Comparison of ENCODE assay signal across 27 cellular contexts in genomic region chr4:8179771-8180170, GRCh38. TPM values are rescaled to one million over a fixed set of nuclear protein-coding genes. Genes with fewer than 3 reads are reported as not detected.
"Had no signal": no experiment of that assay in that cellular context is flagged by ENCODE, and none has a peak within 500 bp of the region (broad histone marks: within the 10 kb centered on the region; RNA-seq: fewer than 3 reads in every experiment).

No MANE protein-coding gene starts in this region.

- H3K79me2 ChIP-seq: parathyroid adenoma had no signal

- H3K4me1 ChIP-seq: parathyroid adenoma had no signal

- ATAC-seq: heart right ventricle; natural killer cell; sciatic nerve; stimulated activated naive CD8-positive, alpha-beta T cell treated with anti-CD3 and anti-CD28 coated beads, Interleukin-15, amount 100 ng/mL, for 72 hours had no signal

- H3K27me3 ChIP-seq: esophagus squamous epithelium, heart right ventricle, neutrophil, suprapubic skin, transverse colon, vagina had no signal

- H3K4me2 ChIP-seq: smooth muscle cell had no signal

- H3K27me3 Mint-ChIP-seq: memory B cell; stimulated activated naive CD8-positive, alpha-beta T cell treated with anti-CD3 and anti-CD28 coated beads, Interleukin-15, amount 100 ng/mL, for 72 hours had no signal

- H3K36me3 Mint-ChIP-seq: memory B cell, natural killer cell had no signal

- H3K9me3 Mint-ChIP-seq: memory B cell; natural killer cell; stimulated activated naive CD8-positive, alpha-beta T cell treated with anti-CD3 and anti-CD28 coated beads, Interleukin-15, amount 100 ng/mL, for 72 hours had no signal

- H2AFZ ChIP-seq: parathyroid adenoma had no signal

- H3K4me3 ChIP-seq: coronary artery, esophagus squamous epithelium, heart right ventricle, lung, smooth muscle cell, suprapubic skin, transverse colon, vagina had no signal

- DNase-seq: dermis blood vessel endothelial cell; effector memory CD4-positive, alpha-beta T cell; esophagus squamous epithelium; foreskin melanocyte; glutamatergic neuron; heart right ventricle; hippocampal formation; natural killer cell; stimulated activated CD4-positive, alpha-beta T cell treated with anti-CD3 and anti-CD28 coated beads, Interleukin-12 subunit alpha, Interleukin-12 subunit beta, amount 100 ng/mL, for 4 hours; stimulated activated CD4-positive, alpha-beta T cell treated with anti-CD3 and anti-CD28 coated beads, Interleukin-1b, Interleukin-23, amount 100 ng/mL, for 48 hours; stimulated activated CD4-positive, alpha-beta T cell treated with anti-CD3 and anti-CD28 coated beads, Interleukin-4, amount 100 ng/mL, for 1 hour; stimulated activated CD8-positive, alpha-beta memory T cell treated with anti-CD3 and anti-CD28 coated beads, Interleukin-4, amount 100 ng/mL, for 48 hours; stimulated activated naive CD4-positive, alpha-beta T cell; stimulated activated naive CD8-positive, alpha-beta T cell treated with anti-CD3 and anti-CD28 coated beads, Interleukin-15, amount 100 ng/mL, for 72 hours; transverse colon had no signal

- FAIRE-seq: islet of Langerhans had no signal

- H3K36me3 ChIP-seq: esophagus squamous epithelium, heart right ventricle, neutrophil, suprapubic skin, transverse colon, vagina had no signal

- H3K4me3 Mint-ChIP-seq: memory B cell; natural killer cell; stimulated activated naive CD8-positive, alpha-beta T cell treated with anti-CD3 and anti-CD28 coated beads, Interleukin-15, amount 100 ng/mL, for 72 hours had no signal

- H3K9me3 ChIP-seq: esophagus squamous epithelium, heart right ventricle, neutrophil, suprapubic skin, transverse colon, vagina had no signal

- H3K27ac Mint-ChIP-seq: memory B cell, natural killer cell, progenitor cell of endocrine pancreas had no signal

- H3K9ac ChIP-seq: parathyroid adenoma had no signal

- H3K27ac ChIP-seq: coronary artery, heart right ventricle, neutrophil, parathyroid adenoma, suprapubic skin, transverse colon, vagina had no signal

RNA-seq across cellular contexts. Expression of gene SH3TC1, which starts 19.3 kb away (rescaled TPM):
- polyA plus RNA-seq: neural cell had no signal

RNA-seq across cellular contexts. Expression of gene ABLIM2, which starts 21.2 kb away (rescaled TPM):
- total RNA-seq: smooth muscle cell had no signal
